ENCODE assay signal across 1 cellular context in genomic region chr5:53479656-53480473, GRCh38.
TF ChIP-seq lines count a peak whose summit lies in the region.

No MANE protein-coding gene starts in this region.

TF ChIP-seq in K562, 482 proteins besides CTCF, POLR2A, EP300 and RAD21 (continued from another document):
- TF ChIP-seq, protein P1, sequence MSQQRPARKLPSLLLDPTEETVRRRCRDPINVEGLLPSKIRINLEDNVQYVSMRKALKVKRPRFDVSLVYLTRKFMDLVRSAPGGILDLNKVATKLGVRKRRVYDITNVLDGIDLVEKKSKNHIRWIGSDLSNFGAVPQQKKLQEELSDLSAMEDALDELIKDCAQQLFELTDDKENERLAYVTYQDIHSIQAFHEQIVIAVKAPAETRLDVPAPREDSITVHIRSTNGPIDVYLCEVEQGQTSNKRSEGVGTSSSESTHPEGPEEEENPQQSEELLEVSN (IDR thresholded peaks at IDR 0.05; ENCODE audit: borderline replicate concordance in 1 of 2, extremely low read depth in 1 of 2, insufficient read depth in 1 of 2, insufficient read length in 1 of 2, low read depth in 1 of 2, low read length in 1 of 2, poor library complexity in 1 of 2, severe bottlenecking in 1 of 2): peak in 1 of 2 experiments; percentile 7
- TF ChIP-seq MAFG (tag; conservative IDR thresholded peaks at IDR 0.05) (no peak), ZNF695 (CRISPR knock-in tag; IDR thresholded peaks at IDR 0.05) (no peak), ZNF384 (IDR thresholded peaks at IDR 0.05; ENCODE audit: low read depth, low read length) (no peak), CBX8 (IDR thresholded peaks at IDR 0.05; ENCODE audit: borderline replicate concordance, extremely low read depth, low read depth, low read length, poor library complexity, severe bottlenecking) (no peak), ZNF324 (CRISPR knock-in tag; IDR thresholded peaks at IDR 0.05) (no peak), ETV6 (IDR thresholded peaks at IDR 0.05; ENCODE audit: borderline replicate concordance in 1 of 2, low read depth in 2 of 2, low read length in 1 of 2) (no peak), ETV6 (CRISPR knock-in tag; IDR thresholded peaks at IDR 0.05; ENCODE audit: borderline replicate concordance) (no peak), POLR2AphosphoS5 (IDR thresholded peaks at IDR 0.05; ENCODE audit: control insufficient read depth, insufficient read depth, low read depth, low read length) (no peak), TRIM28 (IDR thresholded peaks at IDR 0.05) (no peak), CSDE1 (IDR thresholded peaks at IDR 0.05) (no peak), ZKSCAN1 (IDR thresholded peaks at IDR 0.05; ENCODE audit: low read depth, low read length) (no peak), MECOM (CRISPR knock-in tag; IDR thresholded peaks at IDR 0.05) (no peak), VEZF1 (CRISPR knock-in tag; IDR thresholded peaks at IDR 0.05) (peak; percentile 21; the same call in 1 of the 2 replicates), CHD7 (IDR thresholded peaks at IDR 0.05; ENCODE audit: low read depth, low read length) (no peak), ZNF253 (CRISPR knock-in tag; conservative IDR thresholded peaks at IDR 0.05) (no peak), CBFA2T3 (IDR thresholded peaks at IDR 0.05) (no peak), MEF2A (IDR thresholded peaks at IDR 0.05; ENCODE audit: control insufficient read depth, low read depth, low read length) (no peak)
- TF ChIP-seq, protein P2, sequence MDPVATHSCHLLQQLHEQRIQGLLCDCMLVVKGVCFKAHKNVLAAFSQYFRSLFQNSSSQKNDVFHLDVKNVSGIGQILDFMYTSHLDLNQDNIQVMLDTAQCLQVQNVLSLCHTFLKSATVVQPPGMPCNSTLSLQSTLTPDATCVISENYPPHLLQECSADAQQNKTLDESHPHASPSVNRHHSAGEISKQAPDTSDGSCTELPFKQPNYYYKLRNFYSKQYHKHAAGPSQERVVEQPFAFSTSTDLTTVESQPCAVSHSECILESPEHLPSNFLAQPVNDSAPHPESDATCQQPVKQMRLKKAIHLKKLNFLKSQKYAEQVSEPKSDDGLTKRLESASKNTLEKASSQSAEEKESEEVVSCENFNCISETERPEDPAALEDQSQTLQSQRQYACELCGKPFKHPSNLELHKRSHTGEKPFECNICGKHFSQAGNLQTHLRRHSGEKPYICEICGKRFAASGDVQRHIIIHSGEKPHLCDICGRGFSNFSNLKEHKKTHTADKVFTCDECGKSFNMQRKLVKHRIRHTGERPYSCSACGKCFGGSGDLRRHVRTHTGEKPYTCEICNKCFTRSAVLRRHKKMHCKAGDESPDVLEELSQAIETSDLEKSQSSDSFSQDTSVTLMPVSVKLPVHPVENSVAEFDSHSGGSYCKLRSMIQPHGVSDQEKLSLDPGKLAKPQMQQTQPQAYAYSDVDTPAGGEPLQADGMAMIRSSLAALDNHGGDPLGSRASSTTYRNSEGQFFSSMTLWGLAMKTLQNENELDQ (CRISPR knock-in tag; IDR thresholded peaks at IDR 0.05; ENCODE audit: borderline replicate concordance): no peak
